8 cellular contexts compared by ENCODE assay signal in genomic region chr6:107114872-107115694, GRCh38. TPM values are rescaled to one million over a fixed set of nuclear protein-coding genes. Genes with fewer than 3 reads are reported as not detected.
DNase-seq lines count a peak whose midpoint lies in the region; ATAC-seq and TF ChIP-seq lines count a peak whose summit lies in the region.

Gene BEND3, minus strand, starts transcription at chr6:107115515. Its CDS starts 16,230 bp downstream, at chr6:107099285.

- no TSS peak for BruUV-seq in HCT116 (replicated peaks; lab: Mats Ljungman, UMichigan)

- peak within 1 kb of the TSS; percentile 78 to 90 (median 86) for H3K4me3 Mint-ChIP-seq in naive thymus-derived CD4-positive, alpha-beta T cell

- intact Hi-C loops in HCT116 (cut with micrococcal nuclease): loop anchor here (5.0 kb wide), 1 partner anchor 668 kb away; no protein-coding TSS in a partner anchor
- intact Hi-C loops in esophagus squamous epithelium (cut with DNase I): no loop called here
- intact Hi-C loops in naive thymus-derived CD4-positive, alpha-beta T cell (cut with micrococcal nuclease): loop anchor here (1.0 to 10.0 kb wide), 13 partner anchors 54 to 1150 kb away; partner anchors contain the start of genes MTRES1 (in 2 of the 2), ATG5 (in 1 of the 2), PDSS2 (in 1 of the 2) and QRSL1 (in 1 of the 2)
- intact Hi-C loops in transverse colon (cut with DNase I; ENCODE audit: low total_unique reads): loop anchor here (10.0 kb wide), 1 partner anchor 90 kb away; the partner anchor contains the start of gene MTRES1

- no peak for TF ChIP-seq EP300 in transverse colon (IDR thresholded peaks at IDR 0.05; ENCODE audit: low read depth)

- H3K27ac Mint-ChIP-seq in naive thymus-derived CD4-positive, alpha-beta T cell: peak within 1 kb of the TSS in 3 of 9 donors; percentile 24 to 73 (median 63)

- H3K27me3 ChIP-seq in HCT116 (ENCODE audit: insufficient read depth, low read length) (no peaks in the 10 kb centered on the region), esophagus squamous epithelium (peaks cover 0 to 38% (median 0%) of the 10 kb centered on the region in 4 donors), transverse colon (peaks cover 18% of the 10 kb centered on the region)
- no peaks in the 10 kb centered on the region for H3K27me3 ChIP-seq in naive thymus-derived CD4-positive, alpha-beta T cell (ENCODE audit: control insufficient read depth in 2 of 2, insufficient read depth in 2 of 2, low read length in 2 of 2)

- in situ Hi-C loops in transverse colon (cut with MboI; ENCODE audit: low pct_ligation_motif_present in 1 of 4, low pct_unique_long_range_greater_than_20kb in 1 of 4, low sequenced_read_pairs in 3 of 4): no loop called here

- no peak for TF ChIP-seq RAD21 in HCT116 (IDR thresholded peaks at IDR 0.05; ENCODE audit: low read depth)

- CTCF ChIA-PET in HCT116 (lab: Charles Lee): interaction anchor here (0.8 to 1.2 kb wide), 6 partner anchors 40 to 733 kb away, joined by 3 to 6 read pairs (median 3); partner anchors contain the start of gene PDSS2
- CTCF ChIA-PET in naive thymus-derived CD4-positive, alpha-beta T cell (lab: Charles Lee): interaction anchor here (0.7 to 1.0 kb wide), 2 partner anchors 11 to 85 kb away, joined by 3 read pairs; no protein-coding TSS in a partner anchor

- no peak for TF ChIP-seq CTCF in GM12864 (IDR thresholded peaks at IDR 0.05; ENCODE audit: low read depth, low read length, missing control alignments)
- no peak for TF ChIP-seq CTCF in HCT116 (IDR thresholded peaks at IDR 0.05 in 2 of 3, conservative IDR thresholded peaks at IDR 0.05 in 1 of 3; ENCODE audit: borderline replicate concordance in 1 of 3, insufficient read depth in 1 of 3, low read depth in 2 of 3, low read length in 2 of 3)
- TF ChIP-seq CTCF in esophagus squamous epithelium (IDR thresholded peaks at IDR 0.05): no peak
- TF ChIP-seq CTCF in transverse colon (IDR thresholded peaks at IDR 0.05): no peak

- H3K4me2 ChIP-seq in HCT116 (ENCODE audit: low read length): peak within 1 kb of the TSS; percentile 93

- H3K4me3 ChIP-seq in GM12864 (ENCODE audit: low read depth, low read length) (peak within 1 kb of the TSS; percentile 67), HCT116 (replicated peaks in 1 of 2; ENCODE audit: low read depth in 1 of 2, low read length in 2 of 2) (peak within 1 kb of the TSS; percentile 53 to 66), esophagus squamous epithelium (peak within 1 kb of the TSS; percentile 54 to 85 (median 70)), transverse colon (peak within 1 kb of the TSS; percentile 57 to 96 (median 90))
- H3K4me3 ChIP-seq in naive thymus-derived CD4-positive, alpha-beta T cell (ENCODE audit: low read length): peak within 1 kb of the TSS; percentile 63

- H3K9me3 ChIP-seq in HCT116 (ENCODE audit: control insufficient read depth in 1 of 2, insufficient read depth in 1 of 2, low read depth in 1 of 2, low read length in 2 of 2) (no peaks in the 10 kb centered on the region), esophagus squamous epithelium (no peaks in the 10 kb centered on the region), transverse colon (no peaks in the 10 kb centered on the region)
- H3K9me3 ChIP-seq in naive thymus-derived CD4-positive, alpha-beta T cell (ENCODE audit: control insufficient read depth in 2 of 3, low read length in 3 of 3): no peaks in the 10 kb centered on the region

- H4K20me1 ChIP-seq in HCT116 (ENCODE audit: insufficient read depth): no peaks in the 10 kb centered on the region

- no peaks in the 10 kb centered on the region for H3K36me3 Mint-ChIP-seq in naive thymus-derived CD4-positive, alpha-beta T cell

- H3K27ac ChIP-seq in HCT116 (ENCODE audit: low read depth, low read length) (peak within 1 kb of the TSS; percentile 83), esophagus squamous epithelium (peak within 1 kb of the TSS; percentile 64 to 84 (median 78)), transverse colon (peak within 1 kb of the TSS; percentile 86 to 92 (median 90))
- H3K27ac ChIP-seq in naive thymus-derived CD4-positive, alpha-beta T cell (ENCODE audit: low read depth, low read length): no peak within 1 kb of the TSS

- H3K9me3 Mint-ChIP-seq in naive thymus-derived CD4-positive, alpha-beta T cell: peaks cover 0 to 2% (median 0%) of the 10 kb centered on the region in 11 donors

- DNase-seq in GM12864 (ENCODE audit: low read depth): no peak
- DNase-seq in HCT116 (ENCODE audit: low read depth, low spot score): no peak
- DNase-seq in NCI-H1105 (lab: John Stamatoyannopoulos, UW): peak; percentile 44
- DNase-seq in activated T-cell treated with anti-CD3 and anti-CD28 coated beads for 48 hours (ENCODE audit: low read depth): peak; percentile 30
- DNase-seq in esophagus squamous epithelium (lab: John Stamatoyannopoulos, UW): no peak
- peak; percentile 4 to 58 (median 35) for DNase-seq in naive thymus-derived CD4-positive, alpha-beta T cell
- DNase-seq in transverse colon: peak; percentile 38
- DNase-seq in superior temporal gyrus (ENCODE audit: extremely low spot score): no peak

- WGBS in esophagus squamous epithelium, 2 donors: 10% methylated on average over 2 of the region's 120 CpGs; no CpG with 5 or more reads in 1 of the 2 donors
- 4% methylated on average over 17 of the region's 120 CpGs; no CpG with 5 or more reads in 1 of the 2 donors for WGBS in transverse colon (ENCODE audit: low coverage in 1 of 2), 2 donors

- POLR2A ChIA-PET in HCT116 (lab: Charles Lee): interaction anchor here (0.8 kb wide), 1 partner anchor 776 kb away, joined by 3 read pairs; no protein-coding TSS in a partner anchor
- POLR2A ChIA-PET in naive thymus-derived CD4-positive, alpha-beta T cell (lab: Charles Lee): interaction anchor here (0.5 kb wide), 1 partner anchor 837 kb away, joined by 3 read pairs; no protein-coding TSS in a partner anchor

- peak within 1 kb of the TSS; percentile 83 for H2AFZ ChIP-seq in HCT116 (ENCODE audit: low read depth, low read length, poor library complexity, severe bottlenecking)

- H3K9ac ChIP-seq in HCT116 (ENCODE audit: low read length): peak within 1 kb of the TSS; percentile 74

- peaks cover 0 to 22% (median 7%) of the 10 kb centered on the region in 5 donors for H3K27me3 Mint-ChIP-seq in naive thymus-derived CD4-positive, alpha-beta T cell

- no peak for TF ChIP-seq POLR2A in HCT116 (IDR thresholded peaks at IDR 0.05; ENCODE audit: borderline replicate concordance, extremely low read depth, insufficient read depth, insufficient read length)
- no peak for TF ChIP-seq POLR2A in esophagus squamous epithelium (IDR thresholded peaks at IDR 0.05)
- no peak for TF ChIP-seq POLR2A in transverse colon (IDR thresholded peaks at IDR 0.05)

- H3K9me2 ChIP-seq in HCT116 (ENCODE audit: insufficient read depth): no peaks in the 10 kb centered on the region

- ATAC-seq in HCT116: peak; percentile 40
- peak; percentile 38 for ATAC-seq in naive thymus-derived CD4-positive, alpha-beta T cell

- peaks cover 18 to 31% of the 10 kb centered on the region in 2 experiments; a peak in 3 of 4 replicates for H3K4me1 ChIP-seq in HCT116 (ENCODE audit: control insufficient read depth in 1 of 2, insufficient read depth in 2 of 2, low read length in 2 of 2)
- peaks cover 9 to 24% (median 14%) of the 10 kb centered on the region in 3 donors for H3K4me1 ChIP-seq in esophagus squamous epithelium
- peaks cover 14% of the 10 kb centered on the region in 2 donors for H3K4me1 ChIP-seq in naive thymus-derived CD4-positive, alpha-beta T cell (ENCODE audit: control insufficient read depth in 2 of 2, insufficient read depth in 2 of 2, low read length in 2 of 2)
- peaks cover 5 to 21% (median 14%) of the 10 kb centered on the region in 4 donors for H3K4me1 ChIP-seq in transverse colon

- no peaks in the 10 kb centered on the region for H3K79me2 ChIP-seq in HCT116 (ENCODE audit: insufficient read depth, low read length)

- H3K36me3 ChIP-seq in HCT116 (ENCODE audit: control insufficient read depth in 1 of 2, insufficient read depth in 2 of 2, low read length in 2 of 2) (no peaks in the 10 kb centered on the region), esophagus squamous epithelium (no peaks in the 10 kb centered on the region), transverse colon (no peaks in the 10 kb centered on the region)
- H3K36me3 ChIP-seq in naive thymus-derived CD4-positive, alpha-beta T cell (ENCODE audit: control insufficient read depth in 2 of 3, insufficient read depth in 3 of 3, low read length in 3 of 3): no peaks in the 10 kb centered on the region

- RAD21 ChIA-PET in HCT116 (lab: Charles Lee; ENCODE audit: low non-redundant PET in 1 of 2, low total read pairs in 2 of 2, uncharacterized antibody in 2 of 2, unreplicated experiment in 2 of 2): no interaction called here

- peaks cover 8 to 21% (median 18%) of the 10 kb centered on the region in 7 donors for H3K4me1 Mint-ChIP-seq in naive thymus-derived CD4-positive, alpha-beta T cell

TF ChIP-seq in HCT116, 20 proteins besides CTCF, POLR2A, EP300 and RAD21 (continues in another document):
- no peak for TF ChIP-seq ZBTB33 (IDR thresholded peaks at IDR 0.05; ENCODE audit: extremely low read depth, insufficient replicate concordance, low read length)
- no peak for TF ChIP-seq ELF1 (IDR thresholded peaks at IDR 0.05; ENCODE audit: borderline replicate concordance, low read depth)
- TF ChIP-seq EZH2phosphoT487 (IDR thresholded peaks at IDR 0.05; ENCODE audit: borderline replicate concordance): no peak
- no peak for TF ChIP-seq EGR1 (IDR thresholded peaks at IDR 0.05; ENCODE audit: low read depth)
- TF ChIP-seq EZH2 (IDR thresholded peaks at IDR 0.05): no peak
- no peak for TF ChIP-seq ATF3 (IDR thresholded peaks at IDR 0.05)

RNA-seq across cellular contexts. Expression of gene BEND3, which starts in this region (rescaled TPM):
- total RNA-seq in HCT116 (2021; ENCODE audit: unreplicated experiment): 6.3 TPM
- 0.94 and 1.5 TPM in 2 replicates for polyA plus RNA-seq in HCT116 (2012)
- 1 to 10 TPM; 2.0 to 3.6 (median 2.8) TPM for total RNA-seq in esophagus squamous epithelium
- 1 to 10 TPM; 1.1 to 4.1 (median 1.4) TPM for total RNA-seq in naive thymus-derived CD4-positive, alpha-beta T cell
- polyA plus RNA-seq in naive thymus-derived CD4-positive, alpha-beta T cell: under 1 TPM; 0.34 to 0.62 TPM
- total RNA-seq in transverse colon: 10 to 100 TPM in 1 of 4 donors, 1 to 10 TPM in 3; 4.8 to 12.1 (median 5.0) TPM

Comparison
In these comparisons a context has a peak if more than half of its experiments do, and no peak if none do; other contexts are left out.
1. DNase-seq: peak in NCI-H1105 (single experiment), activated T-cell treated with anti-CD3 and anti-CD28 coated beads for 48 hours (single experiment), naive thymus-derived CD4-positive, alpha-beta T cell (9 of 9) and transverse colon (single experiment); none in GM12864 (single experiment), HCT116 (single experiment), esophagus squamous epithelium (single experiment) and superior temporal gyrus (single experiment).
2. Peak in every context shown above with its lines, with median percentiles within 50 percentile points of each other: H3K4me3 ChIP-seq.